ENCODE assay signal across 18 cellular contexts in the genomic region with DNA sequence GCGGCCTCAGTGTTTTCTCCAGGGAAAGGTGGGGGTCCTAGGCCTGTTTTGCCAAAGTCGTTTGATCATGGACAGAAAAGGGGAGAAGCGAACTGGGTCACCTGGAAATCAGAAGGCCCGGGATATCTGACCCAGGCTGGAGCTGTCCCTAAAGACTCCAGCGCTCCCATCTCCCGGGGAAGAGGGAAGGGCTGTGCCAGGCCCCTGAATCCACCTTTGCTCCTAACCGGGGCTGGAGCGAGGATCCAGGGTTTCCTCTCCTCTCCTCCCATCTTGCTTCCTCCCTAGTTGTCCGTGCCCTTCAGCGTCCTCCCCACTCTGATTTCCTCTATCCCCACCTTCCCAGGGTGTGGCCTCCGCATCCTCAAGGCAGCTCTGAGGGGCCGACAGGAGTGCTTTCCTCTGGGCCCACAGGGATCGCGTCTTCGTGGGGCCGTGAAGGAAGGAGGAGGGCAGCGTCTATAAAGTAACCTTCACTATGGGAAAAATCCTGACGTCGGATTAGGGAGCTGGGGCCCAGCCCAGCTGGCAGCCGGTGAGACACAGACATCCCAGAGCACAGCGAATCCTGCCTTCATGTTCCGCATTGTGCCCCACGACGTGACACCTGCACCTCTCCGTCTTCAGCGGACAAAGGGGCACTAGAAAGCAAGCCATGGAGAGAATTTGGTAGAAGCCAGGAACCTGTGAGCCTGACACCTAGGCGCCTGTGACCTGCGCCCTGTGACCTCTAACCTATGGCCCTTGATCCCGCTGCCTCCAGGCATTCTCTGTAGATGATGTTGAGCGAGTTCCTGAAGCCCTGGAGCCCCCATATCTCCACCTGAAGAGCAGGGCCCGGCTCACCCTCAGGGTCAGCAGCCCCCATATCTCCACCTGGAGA.
"Had no signal": no experiment of that assay in that cellular context is flagged by ENCODE, and none has a peak within 500 bp of the region (broad histone marks: within the 10 kb centered on the region; RNA-seq: fewer than 3 reads in every experiment).

No MANE protein-coding gene starts in this region.

- DNase-seq: dermis blood vessel endothelial cell; effector CD4-positive, alpha-beta T cell; endodermal cell; foreskin melanocyte; left colon; naive B cell; stimulated activated CD4-positive, alpha-beta T cell treated with anti-CD3 and anti-CD28 coated beads, Interleukin-2, amount 100 ng/mL, for 48 hours; stimulated activated naive CD4-positive, alpha-beta T cell treated with Interleukin-2 at 50 U/mL for 16 hours; trophoblast cell had no signal

- H2AFZ ChIP-seq: hepatocyte had no signal

- H3K27ac Mint-ChIP-seq: endodermal cell, memory B cell, naive B cell, nephron had no signal

- H3K9me3 ChIP-seq: pancreas had no signal

- H3K4me3 ChIP-seq: cardiac muscle cell, hepatocyte, pancreas, smooth muscle cell had no signal

- FAIRE-seq: colon, endothelial cell of umbilical vein, pancreas, urothelium cell line had no signal

- H3K27ac ChIP-seq: cardiac muscle cell, hepatocyte, pancreas had no signal

- H3K4me2 ChIP-seq: hepatocyte, smooth muscle cell had no signal

- ATAC-seq: left colon had no signal

- H3K27me3 ChIP-seq: cardiac muscle cell, hepatocyte had no signal

- H3K27me3 Mint-ChIP-seq: memory B cell, naive B cell had no signal

- H3K4me3 Mint-ChIP-seq: endodermal cell, memory B cell, nephron had no signal

- H3K4me1 Mint-ChIP-seq: memory B cell, naive B cell, nephron had no signal

- H3K36me3 ChIP-seq: cardiac muscle cell, pancreas had no signal

- H3K79me2 ChIP-seq: hepatocyte had no signal

- H3K36me3 Mint-ChIP-seq: memory B cell, naive B cell had no signal
